In the genomic region with DNA sequence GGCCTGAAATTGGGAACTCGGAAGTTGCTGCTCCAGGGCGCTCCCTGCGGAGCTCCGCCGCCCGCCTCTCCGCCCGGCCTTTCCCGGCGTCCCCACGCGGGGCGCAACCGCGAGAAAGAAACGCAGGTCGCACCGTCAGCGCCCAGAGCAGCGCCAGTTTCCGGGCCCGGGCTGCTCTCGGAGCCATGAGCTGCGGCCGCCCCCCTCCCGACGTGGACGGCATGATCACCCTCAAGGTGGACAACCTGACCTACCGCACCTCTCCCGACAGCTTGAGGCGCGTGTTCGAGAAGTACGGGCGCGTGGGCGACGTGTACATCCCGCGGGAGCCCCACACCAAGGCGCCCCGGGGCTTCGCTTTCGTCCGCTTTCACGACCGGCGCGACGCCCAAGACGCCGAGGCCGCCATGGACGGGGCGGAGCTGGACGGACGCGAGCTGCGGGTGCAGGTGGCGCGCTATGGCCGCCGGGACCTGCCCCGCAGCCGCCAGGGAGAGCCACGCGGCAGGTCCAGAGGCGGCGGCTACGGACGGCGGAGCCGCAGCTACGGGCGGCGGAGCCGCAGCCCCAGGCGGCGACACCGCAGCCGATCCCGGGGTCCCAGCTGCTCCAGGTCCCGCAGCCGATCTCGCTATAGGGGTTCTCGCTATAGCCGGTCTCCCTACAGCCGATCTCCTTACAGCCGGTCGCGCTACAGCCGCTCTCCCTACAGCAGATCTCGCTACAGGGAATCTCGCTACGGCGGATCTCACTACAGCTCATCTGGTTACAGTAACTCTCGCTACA, we compare ENCODE assay signal across 8 cellular contexts. TPM values are rescaled to one million over a fixed set of nuclear protein-coding genes. Genes with fewer than 3 reads are reported as not detected.
DNase-seq lines count a peak whose midpoint lies in the region; ATAC-seq and TF ChIP-seq lines count a peak whose summit lies in the region.

No MANE protein-coding gene starts in this region.

- H3F3A ChIP-seq in OCI-LY1 (ENCODE audit: insufficient read depth, low read length), result no peaks in the 10 kb centered on the region

- no peaks in the 10 kb centered on the region for H3K9me3 ChIP-seq in OCI-LY1 (ENCODE audit: low read length)

- peak overlapping the region; percentile 96 for H3K4me3 Mint-ChIP-seq in activated T-cell treated with anti-CD3 and anti-CD28 coated beads, Interleukin-2, amount 50 U/mL, for 24 hours
- H3K4me3 Mint-ChIP-seq in stimulated activated effector memory CD8-positive, alpha-beta T cell treated with anti-CD3 and anti-CD28 coated beads, Interleukin-12 subunit alpha, Interleukin-12 subunit beta, amount 100 ng/mL, for 72 hours, result peak overlapping the region; percentile 94

- H3K79me2 ChIP-seq in OCI-LY1 (ENCODE audit: insufficient read depth, low read length), result no peaks in the 10 kb centered on the region

- no peaks in the 10 kb centered on the region for H3K27me3 Mint-ChIP-seq in activated T-cell treated with anti-CD3 and anti-CD28 coated beads, Interleukin-2, amount 50 U/mL, for 24 hours

- peak overlapping the region; percentile 59 for H3K9ac ChIP-seq in OCI-LY1 (ENCODE audit: low read length)

- peak; percentile 58 for ATAC-seq in GM19463 (IDR thresholded peaks at IDR 0.05; ENCODE audit: unreplicated experiment)
- ATAC-seq in esophagus mucosa, result peak; percentile 78
- ATAC-seq in stimulated activated effector memory CD8-positive, alpha-beta T cell treated with anti-CD3 and anti-CD28 coated beads, Interleukin-12 subunit alpha, Interleukin-12 subunit beta, amount 100 ng/mL, for 72 hours, result peak; percentile 81

- in situ Hi-C loops in Caki2 (cut with HindIII; ENCODE audit: low pct_unique_long_range_greater_than_20kb, low sequenced_read_pairs), result no loop called here

- H2AFZ ChIP-seq in OCI-LY1 (ENCODE audit: low read length), result no peak overlapping the region

- H3K36me3 ChIP-seq in OCI-LY1 (ENCODE audit: insufficient read depth, low read length), result no peaks in the 10 kb centered on the region

- H3K27ac Mint-ChIP-seq in activated T-cell treated with anti-CD3 and anti-CD28 coated beads, Interleukin-2, amount 50 U/mL, for 24 hours, result peak overlapping the region; percentile 97
- peak overlapping the region; percentile 89 for H3K27ac Mint-ChIP-seq in stimulated activated effector memory CD8-positive, alpha-beta T cell treated with anti-CD3 and anti-CD28 coated beads, Interleukin-12 subunit alpha, Interleukin-12 subunit beta, amount 100 ng/mL, for 72 hours

- peaks cover 17% of the 10 kb centered on the region for H3K4me1 ChIP-seq in OCI-LY1 (ENCODE audit: insufficient read depth, low read length, severe bottlenecking)

- H3K36me3 Mint-ChIP-seq in activated T-cell treated with anti-CD3 and anti-CD28 coated beads, Interleukin-2, amount 50 U/mL, for 24 hours (ENCODE audit: low read depth), result peaks cover 36% of the 10 kb centered on the region
- H3K36me3 Mint-ChIP-seq in stimulated activated effector memory CD8-positive, alpha-beta T cell treated with anti-CD3 and anti-CD28 coated beads, Interleukin-12 subunit alpha, Interleukin-12 subunit beta, amount 100 ng/mL, for 72 hours, result peaks cover 18% of the 10 kb centered on the region

- H3K9me2 ChIP-seq in OCI-LY1 (ENCODE audit: low read depth, low read length), result no peaks in the 10 kb centered on the region

- DNase-seq in Caki2 (ENCODE audit: low read depth) (peak; percentile 77), HL-60 (ENCODE audit: low read depth in 1 of 2, low spot score in 1 of 2) (peak in 1 of 2 experiments; percentile 79), myocyte (ENCODE audit: low read depth) (peak; percentile 86)
- peak; percentile 86 for DNase-seq in activated T-cell treated with anti-CD3 and anti-CD28 coated beads, Interleukin-2, amount 50 U/mL, for 24 hours
- DNase-seq in stimulated activated effector memory CD8-positive, alpha-beta T cell treated with anti-CD3 and anti-CD28 coated beads, Interleukin-12 subunit alpha, Interleukin-12 subunit beta, amount 100 ng/mL, for 72 hours (ENCODE audit: low spot score in 2 of 2), result peak; percentile 59 to 87

- H4K20me1 ChIP-seq in OCI-LY1 (ENCODE audit: insufficient read depth, low read length), result no peaks in the 10 kb centered on the region

- H3K9me3 Mint-ChIP-seq in activated T-cell treated with anti-CD3 and anti-CD28 coated beads, Interleukin-2, amount 50 U/mL, for 24 hours, result no peaks in the 10 kb centered on the region
- no peaks in the 10 kb centered on the region for H3K9me3 Mint-ChIP-seq in stimulated activated effector memory CD8-positive, alpha-beta T cell treated with anti-CD3 and anti-CD28 coated beads, Interleukin-12 subunit alpha, Interleukin-12 subunit beta, amount 100 ng/mL, for 72 hours

- no peak for TF ChIP-seq CTCF in HL-60 (IDR thresholded peaks at IDR 0.05; ENCODE audit: insufficient read depth, low read length)
- TF ChIP-seq CTCF in OCI-LY1 (IDR thresholded peaks at IDR 0.05; ENCODE audit: low read length), result peak; percentile 27; the same call in 1 of the 2 replicates

- peaks cover 29% of the 10 kb centered on the region for H3K4me1 Mint-ChIP-seq in activated T-cell treated with anti-CD3 and anti-CD28 coated beads, Interleukin-2, amount 50 U/mL, for 24 hours (ENCODE audit: low read depth)
- peaks cover 22% of the 10 kb centered on the region for H3K4me1 Mint-ChIP-seq in stimulated activated effector memory CD8-positive, alpha-beta T cell treated with anti-CD3 and anti-CD28 coated beads, Interleukin-12 subunit alpha, Interleukin-12 subunit beta, amount 100 ng/mL, for 72 hours

- H3K4me3 ChIP-seq in HL-60 (replicated peaks; ENCODE audit: insufficient read depth, low read length) (peak overlapping the region; percentile 81), OCI-LY1 (ENCODE audit: low read depth, low read length, poor library complexity, severe bottlenecking) (peak overlapping the region; percentile 71)

- H3K4me2 ChIP-seq in OCI-LY1 (ENCODE audit: low read length), result peak overlapping the region; percentile 79

- no peaks in the 10 kb centered on the region for H3K27me3 ChIP-seq in HL-60 (ENCODE audit: insufficient read depth, poor library complexity, severe bottlenecking)
- no peaks in the 10 kb centered on the region for H3K27me3 ChIP-seq in OCI-LY1 (ENCODE audit: insufficient read depth, low read length)

- H3K27ac ChIP-seq in HL-60 (replicated peaks) (peak overlapping the region; percentile 93), OCI-LY1 (ENCODE audit: low read depth, low read length, poor library complexity, severe bottlenecking) (peak overlapping the region; percentile 49)

RNA-seq across cellular contexts. Expression of a gene that starts 0.5 kb away (rescaled TPM):
- 7.6 and 12.6 TPM in 2 replicates for total RNA-seq in Caki2 (2014; rRNA removed; shearing (Covaris generic); ENCODE audit: low replicate concordance)
- total RNA-seq in esophagus mucosa (30.4 TPM), myocyte (18.4 and 28.7 TPM in 2 replicates)
- 28.4 TPM for polyA plus RNA-seq in myocyte (2012)

RNA-seq across cellular contexts. Expression of a gene that starts 18.0 kb away (rescaled TPM):
- total RNA-seq in Caki2 (2014; rRNA removed; shearing (Covaris generic); ENCODE audit: low replicate concordance), result not detected in 2 replicates
- total RNA-seq in esophagus mucosa (not detected), myocyte (not detected in 2 replicates)
- polyA plus RNA-seq in myocyte (2012), result not detected

RNA-seq across cellular contexts. Expression of a gene that starts 22.4 kb away (rescaled TPM):
- total RNA-seq in Caki2 (2014; rRNA removed; shearing (Covaris generic); ENCODE audit: low replicate concordance), result 7.4 and 8.8 TPM in 2 replicates
- total RNA-seq in esophagus mucosa (28.3 TPM), myocyte (21.7 and 64.8 TPM in 2 replicates)
- 8.1 TPM for polyA plus RNA-seq in myocyte (2012)

RNA-seq across cellular contexts. Expression of a gene that starts 42.2 kb away (rescaled TPM):
- not detected in 2 replicates for total RNA-seq in Caki2 (2014; rRNA removed; shearing (Covaris generic); ENCODE audit: low replicate concordance)
- total RNA-seq in esophagus mucosa, result not detected
- total RNA-seq in myocyte, result not detected in 2 replicates
- polyA plus RNA-seq in myocyte (2012), result not detected
